Comparison of ENCODE assay signal across 2 cellular contexts in the genomic region with DNA sequence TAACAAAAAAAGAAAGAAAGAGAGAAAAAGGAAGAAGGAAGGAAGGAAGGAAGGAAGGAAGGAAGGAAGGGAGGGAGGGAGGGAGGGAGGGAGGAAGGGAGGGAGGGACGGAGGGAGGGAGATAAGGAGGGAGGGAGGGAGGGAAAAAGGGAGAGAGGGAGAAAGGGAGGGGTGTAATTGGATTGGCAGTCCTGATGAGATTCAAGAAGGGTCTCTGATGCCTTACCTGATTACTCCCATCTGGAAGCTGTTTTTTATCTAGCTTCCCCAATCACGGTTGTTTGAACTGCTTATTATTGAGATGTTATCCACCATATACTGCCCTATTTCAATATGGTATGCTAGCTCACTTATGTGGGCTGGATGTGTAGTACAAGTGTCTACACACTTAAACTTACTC.
TF ChIP-seq lines count a peak whose summit lies in the region.

No MANE protein-coding gene starts in this region.

TF ChIP-seq in A549, 52 proteins besides CTCF, POLR2A, EP300 and RAD21:
- TF ChIP-seq, protein P1, sequence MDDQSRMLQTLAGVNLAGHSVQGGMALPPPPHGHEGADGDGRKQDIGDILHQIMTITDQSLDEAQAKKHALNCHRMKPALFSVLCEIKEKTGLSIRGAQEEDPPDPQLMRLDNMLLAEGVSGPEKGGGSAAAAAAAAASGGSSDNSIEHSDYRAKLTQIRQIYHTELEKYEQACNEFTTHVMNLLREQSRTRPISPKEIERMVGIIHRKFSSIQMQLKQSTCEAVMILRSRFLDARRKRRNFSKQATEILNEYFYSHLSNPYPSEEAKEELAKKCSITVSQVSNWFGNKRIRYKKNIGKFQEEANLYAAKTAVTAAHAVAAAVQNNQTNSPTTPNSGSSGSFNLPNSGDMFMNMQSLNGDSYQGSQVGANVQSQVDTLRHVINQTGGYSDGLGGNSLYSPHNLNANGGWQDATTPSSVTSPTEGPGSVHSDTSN (IDR thresholded peaks at IDR 0.05): no peak
- TF ChIP-seq, protein P2, sequence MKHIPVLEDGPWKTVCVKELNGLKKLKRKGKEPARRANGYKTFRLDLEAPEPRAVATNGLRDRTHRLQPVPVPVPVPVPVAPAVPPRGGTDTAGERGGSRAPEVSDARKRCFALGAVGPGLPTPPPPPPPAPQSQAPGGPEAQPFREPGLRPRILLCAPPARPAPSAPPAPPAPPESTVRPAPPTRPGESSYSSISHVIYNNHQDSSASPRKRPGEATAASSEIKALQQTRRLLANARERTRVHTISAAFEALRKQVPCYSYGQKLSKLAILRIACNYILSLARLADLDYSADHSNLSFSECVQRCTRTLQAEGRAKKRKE (CRISPR knock-in tag; IDR thresholded peaks at IDR 0.05; ENCODE audit: low read depth): no peak
- TF ChIP-seq CEBPB (IDR thresholded peaks at IDR 0.05) (no peak), EHF (CRISPR knock-in tag; IDR thresholded peaks at IDR 0.05) (no peak), TFCP2L1 (CRISPR knock-in tag; IDR thresholded peaks at IDR 0.05) (no peak), HOXB13 (CRISPR knock-in tag; IDR thresholded peaks at IDR 0.05; ENCODE audit: low read depth) (no peak)
- TF ChIP-seq, protein P3, sequence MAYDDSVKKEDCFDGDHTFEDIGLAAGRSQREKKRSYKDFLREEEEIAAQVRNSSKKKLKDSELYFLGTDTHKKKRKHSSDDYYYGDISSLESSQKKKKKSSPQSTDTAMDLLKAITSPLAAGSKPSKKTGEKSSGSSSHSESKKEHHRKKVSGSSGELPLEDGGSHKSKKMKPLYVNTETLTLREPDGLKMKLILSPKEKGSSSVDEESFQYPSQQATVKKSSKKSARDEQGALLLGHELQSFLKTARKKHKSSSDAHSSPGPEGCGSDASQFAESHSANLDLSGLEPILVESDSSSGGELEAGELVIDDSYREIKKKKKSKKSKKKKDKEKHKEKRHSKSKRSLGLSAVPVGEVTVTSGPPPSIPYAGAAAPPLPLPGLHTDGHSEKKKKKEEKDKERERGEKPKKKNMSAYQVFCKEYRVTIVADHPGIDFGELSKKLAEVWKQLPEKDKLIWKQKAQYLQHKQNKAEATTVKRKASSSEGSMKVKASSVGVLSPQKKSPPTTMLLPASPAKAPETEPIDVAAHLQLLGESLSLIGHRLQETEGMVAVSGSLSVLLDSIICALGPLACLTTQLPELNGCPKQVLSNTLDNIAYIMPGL (CRISPR knock-in tag; IDR thresholded peaks at IDR 0.05; ENCODE audit: borderline replicate concordance): no peak
- TF ChIP-seq, protein P4, sequence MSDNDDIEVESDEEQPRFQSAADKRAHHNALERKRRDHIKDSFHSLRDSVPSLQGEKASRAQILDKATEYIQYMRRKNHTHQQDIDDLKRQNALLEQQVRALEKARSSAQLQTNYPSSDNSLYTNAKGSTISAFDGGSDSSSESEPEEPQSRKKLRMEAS (IDR thresholded peaks at IDR 0.05): no peak

TF ChIP-seq in IMR-90, 13 proteins besides CTCF, POLR2A, EP300 and RAD21:
- TF ChIP-seq NFE2L2 (IDR thresholded peaks at IDR 0.05; ENCODE audit: low read depth, low read length) (no peak), MAFK (IDR thresholded peaks at IDR 0.05; ENCODE audit: low read depth, low read length) (no peak), CEBPB (IDR thresholded peaks at IDR 0.05; ENCODE audit: low read depth, low read length) (no peak)
